22 cellular contexts compared by ENCODE assay signal in the genomic region with DNA sequence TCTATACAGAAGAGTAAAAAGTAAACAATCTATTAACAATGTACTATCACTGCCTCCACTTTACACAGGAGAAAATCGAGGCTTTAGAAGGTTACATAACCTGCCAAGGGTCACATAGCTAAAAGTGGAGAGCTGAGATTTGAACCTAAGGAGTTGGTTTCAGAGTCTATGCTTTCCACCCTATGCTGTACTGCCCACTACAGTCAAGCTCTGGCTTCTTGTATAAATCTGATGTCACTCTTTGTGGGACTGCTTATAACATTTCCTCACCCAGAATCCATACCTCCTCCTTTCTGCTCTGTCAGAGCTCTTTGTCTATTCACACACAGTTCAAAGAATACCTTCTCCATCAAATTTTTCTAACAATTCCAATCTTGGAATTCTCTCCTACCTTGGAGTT.
"Had no signal": no experiment of that assay in that cellular context is flagged by ENCODE, and none has a peak within 500 bp of the region (broad histone marks: within the 10 kb centered on the region; RNA-seq: fewer than 3 reads in every experiment).

No MANE protein-coding gene starts in this region.

- DNase-seq: colonic mucosa; effector CD4-positive, alpha-beta T cell; endodermal cell; erythroblast; foreskin melanocyte; head of caudate nucleus; kidney; left cardiac atrium; left ventricle myocardium inferior; lower lobe of right lung; ovary; right cardiac atrium; stimulated activated CD4-positive, alpha-beta T cell treated with anti-CD3 and anti-CD28 coated beads, Interleukin-4, amount 100 ng/mL, for 1 hour; stimulated activated CD8-positive, alpha-beta memory T cell treated with anti-CD3 and anti-CD28 coated beads, Interleukin-4, amount 100 ng/mL, for 48 hours; testis had no signal

- H3K4me3 ChIP-seq: colonic mucosa, hepatocyte, left ventricle myocardium inferior, lower lobe of right lung, ovary, testis, tibial nerve had no signal

- H3K4me3 Mint-ChIP-seq: endodermal cell; memory B cell; mesothelial cell of epicardium; neural crest cell; stimulated activated effector memory CD8-positive, alpha-beta T cell treated with anti-CD3 and anti-CD28 coated beads, Interleukin-12 subunit alpha, Interleukin-12 subunit beta, amount 100 ng/mL, for 72 hours; stimulated activated naive CD8-positive, alpha-beta T cell treated with anti-CD3 and anti-CD28 coated beads, Interleukin-15, Interleukin-2, amounts not matched to agents 100 ng/mL and 50 ng/mL, for 24 hours had no signal

- H3K27me3 Mint-ChIP-seq: memory B cell; stimulated activated naive CD8-positive, alpha-beta T cell treated with anti-CD3 and anti-CD28 coated beads, Interleukin-15, Interleukin-2, amounts not matched to agents 100 ng/mL and 50 ng/mL, for 24 hours had no signal

- H2AFZ ChIP-seq: hepatocyte had no signal

- H3K9me3 Mint-ChIP-seq: endodermal cell; memory B cell; neural crest cell; stimulated activated effector memory CD8-positive, alpha-beta T cell treated with anti-CD3 and anti-CD28 coated beads, Interleukin-12 subunit alpha, Interleukin-12 subunit beta, amount 100 ng/mL, for 72 hours; stimulated activated naive CD8-positive, alpha-beta T cell treated with anti-CD3 and anti-CD28 coated beads, Interleukin-15, Interleukin-2, amounts not matched to agents 100 ng/mL and 50 ng/mL, for 24 hours had no signal

- H3K36me3 ChIP-seq: colonic mucosa, left ventricle myocardium inferior, lower lobe of right lung, ovary, tibial nerve had no signal

- H3K4me2 ChIP-seq: hepatocyte had no signal

- H3K4me1 Mint-ChIP-seq: endodermal cell, memory B cell, neural crest cell had no signal

- H3K79me2 ChIP-seq: hepatocyte had no signal

- H3K27me3 ChIP-seq: colonic mucosa, hepatocyte, ovary, testis, tibial nerve had no signal

- H3K27ac ChIP-seq: colonic mucosa, hepatocyte, left ventricle myocardium inferior, lower lobe of right lung, ovary, testis, tibial nerve had no signal

- H3K4me1 ChIP-seq: colonic mucosa, testis, tibial nerve had no signal

- H3K9me3 ChIP-seq: colonic mucosa, left ventricle myocardium inferior, lower lobe of right lung, ovary, testis, tibial nerve had no signal

- H3K27ac Mint-ChIP-seq: endodermal cell; memory B cell; mesothelial cell of epicardium; stimulated activated effector memory CD8-positive, alpha-beta T cell treated with anti-CD3 and anti-CD28 coated beads, Interleukin-12 subunit alpha, Interleukin-12 subunit beta, amount 100 ng/mL, for 72 hours; stimulated activated naive CD8-positive, alpha-beta T cell treated with anti-CD3 and anti-CD28 coated beads, Interleukin-15, Interleukin-2, amounts not matched to agents 100 ng/mL and 50 ng/mL, for 24 hours had no signal

- ATAC-seq: left cardiac atrium; lower lobe of right lung; right cardiac atrium; stimulated activated effector memory CD8-positive, alpha-beta T cell treated with anti-CD3 and anti-CD28 coated beads, Interleukin-12 subunit alpha, Interleukin-12 subunit beta, amount 100 ng/mL, for 72 hours had no signal
